Comparison of ENCODE assay signal across 1 cellular context in genomic region chr2:85718006-85718391, GRCh38.
TF ChIP-seq lines count a peak whose summit lies in the region.

No MANE protein-coding gene starts in this region.

TF ChIP-seq in K562, 482 proteins besides CTCF, POLR2A, EP300 and RAD21:
- peak; percentile 51 for TF ChIP-seq MYC (IDR thresholded peaks at IDR 0.05; ENCODE audit: low read depth, low read length)
- no peak for TF ChIP-seq MYC (CRISPR knock-in tag; IDR thresholded peaks at IDR 0.05; ENCODE audit: borderline replicate concordance, low read depth)
- TF ChIP-seq TEAD1 (CRISPR knock-in tag; IDR thresholded peaks at IDR 0.05): peak in 1 of 2 experiments; percentile 41; a peak in 1 of 4 replicates
- TF ChIP-seq CSDE1 (IDR thresholded peaks at IDR 0.05): no peak
- TF ChIP-seq ZBTB5 (IDR thresholded peaks at IDR 0.05): no peak
- no peak for TF ChIP-seq ZNF12 (CRISPR knock-in tag; IDR thresholded peaks at IDR 0.05)
- peak; percentile 19; the same call in 1 of the 2 replicates for TF ChIP-seq DEAF1 (CRISPR knock-in tag; IDR thresholded peaks at IDR 0.05)
- TF ChIP-seq SRF (CRISPR knock-in tag; IDR thresholded peaks at IDR 0.05): no peak
- TF ChIP-seq HNRNPK (IDR thresholded peaks at IDR 0.05; ENCODE audit: low read depth, low read length, poor library complexity, severe bottlenecking): no peak
- TF ChIP-seq ETV5 (CRISPR knock-in tag; IDR thresholded peaks at IDR 0.05; ENCODE audit: low read depth): no peak
- no peak for TF ChIP-seq SFPQ (IDR thresholded peaks at IDR 0.05; ENCODE audit: low read depth, low read length)
- 0 out of 2 replicates have a peak, but pooled peaks have one; percentile 18 for TF ChIP-seq SP1 (CRISPR knock-in tag; IDR thresholded peaks at IDR 0.05)
- no peak for TF ChIP-seq CLOCK (CRISPR knock-in tag; IDR thresholded peaks at IDR 0.05; ENCODE audit: borderline replicate concordance)
- TF ChIP-seq XRCC4 (IDR thresholded peaks at IDR 0.05; ENCODE audit: extremely low read depth, insufficient read depth, insufficient read length): no peak
- TF ChIP-seq HMGN3 (IDR thresholded peaks at IDR 0.05; ENCODE audit: borderline replicate concordance, extremely low read depth, insufficient read length, low read depth, low read length): no peak
- no peak for TF ChIP-seq RUNX1 (IDR thresholded peaks at IDR 0.05; ENCODE audit: low read depth)
- TF ChIP-seq KLF13 (tag; IDR thresholded peaks at IDR 0.05; ENCODE audit: borderline replicate concordance, low read depth): no peak
- no peak for TF ChIP-seq SIX5 (IDR thresholded peaks at IDR 0.05; ENCODE audit: borderline replicate concordance in 1 of 2, insufficient read depth in 1 of 2, low read depth in 1 of 2, low read length in 2 of 2)
